In the genomic region with DNA sequence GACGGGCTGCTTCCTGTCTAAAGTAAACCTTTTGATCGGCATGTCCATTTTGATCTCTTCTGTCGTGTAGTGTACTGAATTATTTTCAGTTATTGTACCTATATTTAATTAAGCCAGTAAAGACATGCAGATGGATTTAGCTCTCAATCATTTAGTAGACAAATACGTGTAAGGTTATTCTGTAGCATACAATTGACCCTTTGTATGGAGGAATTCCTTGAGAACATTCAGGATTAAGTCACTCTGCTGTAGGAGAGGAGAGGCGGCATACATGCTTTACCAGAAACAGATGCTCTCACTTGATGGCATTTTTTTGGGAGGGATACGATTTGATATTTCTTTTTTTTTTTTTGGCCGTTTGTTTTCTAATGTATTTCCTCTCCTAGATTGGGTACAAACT, we compare ENCODE assay signal across 17 cellular contexts.
DNase-seq lines count a peak whose midpoint lies in the region; ATAC-seq and TF ChIP-seq lines count a peak whose summit lies in the region.
"Had no signal": no experiment of that assay in that cellular context is flagged by ENCODE, and none has a peak within 500 bp of the region (broad histone marks: within the 10 kb centered on the region; RNA-seq: fewer than 3 reads in every experiment).

No MANE protein-coding gene starts in this region.

- no peaks in the 10 kb centered on the region for H3K9me2 ChIP-seq in GM23248 (ENCODE audit: insufficient read depth)

- H3K4me1 Mint-ChIP-seq in mesothelial cell of epicardium = peaks cover 61% of the 10 kb centered on the region
- H3K4me1 Mint-ChIP-seq in chondrocyte (ENCODE audit: low read depth) = peaks cover 37% of the 10 kb centered on the region

- no peaks in the 10 kb centered on the region for H3K27me3 ChIP-seq in GM23248 (replicated peaks; ENCODE audit: insufficient read depth)
- H3K27me3 ChIP-seq: body of pancreas, ovary, thyroid gland had no signal

- H4K20me1 ChIP-seq in GM23248 (ENCODE audit: insufficient read depth) = no peaks in the 10 kb centered on the region

- H3K36me3 ChIP-seq in GM23248 (ENCODE audit: low read depth) = no peaks in the 10 kb centered on the region
- H3K36me3 ChIP-seq: ovary, thyroid gland had no signal

- ATAC-seq in HG03025 (IDR thresholded peaks at IDR 0.05; ENCODE audit: low FRiP score, unreplicated experiment) (no peak), GM21529 (IDR thresholded peaks at IDR 0.05; ENCODE audit: unreplicated experiment) (no peak)

- H3K4me3 ChIP-seq in GM23248 = peak overlapping the region; percentile 2; the same call in 1 of the 2 replicates
- H3K4me3 ChIP-seq: body of pancreas, hepatocyte, thyroid gland had no signal

- H3K9me3 Mint-ChIP-seq in mesothelial cell of epicardium = no peaks in the 10 kb centered on the region
- no peaks in the 10 kb centered on the region for H3K9me3 Mint-ChIP-seq in chondrocyte (ENCODE audit: low read depth)
- H3K9me3 Mint-ChIP-seq: activated T-helper 2 cell treated with anti-CD3 and anti-CD28 coated beads, Interferon-gamma antibody, Interleukin-2, Interleukin-4, amounts not matched to agents 10 μg/mL and 5 μg/mL and 100 μg/mL, durations not matched to agents 14 hours and 24 hours and 36 hours had no signal

- peak overlapping the region; percentile 84 for H3K27ac ChIP-seq in GM23248
- H3K27ac ChIP-seq: hepatocyte, thyroid gland had no signal

- peak overlapping the region; percentile 87 for H3K9ac ChIP-seq in GM23248

- H3K27me3 Mint-ChIP-seq in mesothelial cell of epicardium (ENCODE audit: low read depth) (no peaks in the 10 kb centered on the region), chondrocyte (ENCODE audit: low read depth) (no peaks in the 10 kb centered on the region)

- H2AFZ ChIP-seq in GM23248 = no peak overlapping the region

- H3K36me3 Mint-ChIP-seq in mesothelial cell of epicardium (no peaks in the 10 kb centered on the region), chondrocyte (ENCODE audit: low read depth) (no peaks in the 10 kb centered on the region)

- no peak for TF ChIP-seq CTCF in mesothelial cell of epicardium (IDR thresholded peaks at IDR 0.05; ENCODE audit: unreplicated experiment)
- TF ChIP-seq CTCF in chondrocyte (IDR thresholded peaks at IDR 0.05) = no peak

- peak overlapping the region; percentile 36 for H3K27ac Mint-ChIP-seq in mesothelial cell of epicardium
- no peak overlapping the region for H3K27ac Mint-ChIP-seq in chondrocyte (ENCODE audit: unreplicated experiment)
- H3K27ac Mint-ChIP-seq: activated T-helper 2 cell treated with anti-CD3 and anti-CD28 coated beads, Interferon-gamma antibody, Interleukin-2, Interleukin-4, amounts not matched to agents 10 μg/mL and 5 μg/mL and 100 μg/mL, durations not matched to agents 14 hours and 24 hours and 36 hours had no signal

- peak overlapping the region; percentile 95 for H3K4me2 ChIP-seq in GM23248 (ENCODE audit: unreplicated experiment)

- WGBS in GM23248 (ENCODE audit: low coverage in 1 of 2, low lambda C conversion rate in 2 of 2, missing lambda C conversion rate in 2 of 2), 2 experiments = 38 to 41% methylated on average over 7 of the region's 7 CpGs

- DNase-seq in COLO829 (ENCODE audit: low spot score) = peak; percentile 72
- peak; percentile 81 for DNase-seq in GM23248
- DNase-seq in astrocyte of the hippocampus (ENCODE audit: low read depth, low spot score) = peak; percentile 43
- no peak for DNase-seq in mesothelial cell of epicardium (ENCODE audit: low spot score in 2 of 2, unreplicated experiment in 2 of 2)
- DNase-seq in chondrocyte (ENCODE audit: low spot score) = no peak
- DNase-seq: activated CD4-positive, alpha-beta T cell treated with anti-CD3 and anti-CD28 coated beads, Interleukin-2, amount 50 U/mL, for 1 hour; body of pancreas; Calu3; effector memory CD4-positive, alpha-beta T cell; Karpas-422; ovary; T-helper 2 cell; thyroid gland had no signal

- H3F3A ChIP-seq in GM23248 (ENCODE audit: insufficient read depth) = peaks cover 32% of the 10 kb centered on the region

- H3K9me3 ChIP-seq in GM23248 (ENCODE audit: low read depth) = no peaks in the 10 kb centered on the region
- H3K9me3 ChIP-seq: body of pancreas, ovary, thyroid gland had no signal

- H3K4me1 ChIP-seq in GM23248 (ENCODE audit: insufficient read depth) = peaks cover 44% of the 10 kb centered on the region

- H3K79me2 ChIP-seq in GM23248 (ENCODE audit: insufficient read depth) = peaks cover 77% of the 10 kb centered on the region

- in situ Hi-C loops in GM23248 (cut with MboI) = no loop called here

- no peak overlapping the region for H3K4me3 Mint-ChIP-seq in mesothelial cell of epicardium
- no peak overlapping the region for H3K4me3 Mint-ChIP-seq in chondrocyte (ENCODE audit: unreplicated experiment)

Comparison
In these comparisons a context has a peak if more than half of its experiments do, and no peak if none do; other contexts are left out.
1. DNase-seq: peak in COLO829 (single experiment), GM23248 (single experiment) and astrocyte of the hippocampus (single experiment); none in mesothelial cell of epicardium (0 of 2) and chondrocyte (single experiment).